In genomic region chr7:2036786-2037185, GRCh38 we compare ENCODE assay signal across 2 cellular contexts.
TF ChIP-seq lines count a peak whose summit lies in the region.

No MANE protein-coding gene starts in this region.

TF ChIP-seq in SK-N-SH, 30 proteins besides CTCF, POLR2A, EP300 and RAD21 (continued from another document):
- TF ChIP-seq IRF3 (IDR thresholded peaks at IDR 0.05; ENCODE audit: low read depth, low read length) = no peak

TF ChIP-seq in SK-N-SH treated with all-trans-retinoic acid at 6 μM for 48 hours, 23 proteins besides CTCF, POLR2A, EP300 and RAD21 (continued from another document):
- TF ChIP-seq CSRNP3 (CRISPR knock-in tag; IDR thresholded peaks at IDR 0.05) = no peak
- no peak for TF ChIP-seq ARNTL (CRISPR knock-in tag; IDR thresholded peaks at IDR 0.05; ENCODE audit: borderline replicate concordance, low read depth)
- no peak for TF ChIP-seq CREB5 (CRISPR knock-in tag; IDR thresholded peaks at IDR 0.05; ENCODE audit: low read depth)
